Comparison of ENCODE assay signal across 23 cellular contexts in the genomic region with DNA sequence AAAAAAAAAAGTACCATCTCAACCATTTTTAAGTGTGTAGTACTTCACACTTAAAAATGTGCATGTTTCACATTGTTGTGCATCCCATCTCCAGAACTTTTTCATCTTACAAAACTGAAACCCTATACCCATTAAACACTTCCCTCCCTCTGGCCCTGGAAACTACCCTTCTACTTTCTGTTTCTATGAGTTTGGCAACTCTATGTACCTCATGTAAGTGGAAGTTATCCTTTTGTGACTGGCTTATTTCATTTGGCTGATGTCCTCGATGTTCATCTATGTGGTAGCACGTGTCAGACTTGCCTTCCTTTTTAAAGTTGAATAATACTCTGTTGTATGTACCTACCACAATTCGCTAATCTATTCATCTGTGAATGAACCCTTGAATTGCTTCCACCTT. TPM values are rescaled to one million over a fixed set of nuclear protein-coding genes. Genes with fewer than 3 reads are reported as not detected.
DNase-seq lines count a peak whose midpoint lies in the region; ATAC-seq and TF ChIP-seq lines count a peak whose summit lies in the region.
"Had no signal": no experiment of that assay in that cellular context is flagged by ENCODE, and none has a peak within 500 bp of the region (broad histone marks: within the 10 kb centered on the region; RNA-seq: fewer than 3 reads in every experiment).

No MANE protein-coding gene starts in this region.

- DNase-seq in M059J (ENCODE audit: low read depth) (peak; percentile 35), ascending aorta (ENCODE audit: low spot score in 2 of 2) (no peak), osteocyte (ENCODE audit: extremely low spot score, unreplicated experiment) (no peak), epidermal melanocyte (ENCODE audit: insufficient read length, low spot score) (no peak), chondrocyte (ENCODE audit: low spot score) (no peak), GM23248 (no peak)
- DNase-seq: activated CD4-positive, CD25-positive, alpha-beta regulatory T cell; activated naive CD8-positive, alpha-beta T cell treated with anti-CD3 and anti-CD28 coated beads, Interleukin-2, amount 50 U/mL, for 24 hours; effector CD4-positive, alpha-beta T cell; HFFc6; Kasumi-1; naive thymus-derived CD8-positive, alpha-beta T cell; NCI-H1694; NCI-H345; SHP77 treated with DMSO at 0.1 percent for 48 hours; T-helper 2 cell had no signal

- H3K27ac Mint-ChIP-seq in osteocyte (ENCODE audit: unreplicated experiment) (peak overlapping the region; percentile 65), chondrocyte (ENCODE audit: unreplicated experiment) (no peak overlapping the region)
- H3K27ac Mint-ChIP-seq: activated naive CD8-positive, alpha-beta T cell treated with anti-CD3 and anti-CD28 coated beads, Interleukin-2, amount 50 U/mL, for 24 hours; activated T-helper 2 cell treated with anti-CD3 and anti-CD28 coated beads, Interferon-gamma antibody, Interleukin-2, Interleukin-4, amounts not matched to agents 10 μg/mL and 5 μg/mL and 100 μg/mL, durations not matched to agents 14 hours and 24 hours and 36 hours; naive thymus-derived CD8-positive, alpha-beta T cell had no signal

- H3K27ac ChIP-seq in ascending aorta (peak overlapping the region; percentile 29 to 32), GM23248 (no peak overlapping the region)
- H3K27ac ChIP-seq: cardiac muscle cell, parathyroid adenoma had no signal

- H3K4me3 Mint-ChIP-seq in osteocyte (ENCODE audit: unreplicated experiment) (no peak overlapping the region), chondrocyte (ENCODE audit: unreplicated experiment) (no peak overlapping the region)
- H3K4me3 Mint-ChIP-seq: activated naive CD8-positive, alpha-beta T cell treated with anti-CD3 and anti-CD28 coated beads, Interleukin-2, amount 50 U/mL, for 24 hours; HFFc6; naive thymus-derived CD8-positive, alpha-beta T cell had no signal

- H3K9me3 Mint-ChIP-seq in osteocyte (ENCODE audit: unreplicated experiment) (no peaks in the 10 kb centered on the region), chondrocyte (ENCODE audit: low read depth) (no peaks in the 10 kb centered on the region)
- H3K9me3 Mint-ChIP-seq: activated naive CD8-positive, alpha-beta T cell treated with anti-CD3 and anti-CD28 coated beads, Interleukin-2, amount 50 U/mL, for 24 hours; activated T-helper 2 cell treated with anti-CD3 and anti-CD28 coated beads, Interferon-gamma antibody, Interleukin-2, Interleukin-4, amounts not matched to agents 10 μg/mL and 5 μg/mL and 100 μg/mL, durations not matched to agents 14 hours and 24 hours and 36 hours; HFFc6; naive thymus-derived CD8-positive, alpha-beta T cell had no signal

- no peak overlapping the region for H3K4me2 ChIP-seq in GM23248 (ENCODE audit: unreplicated experiment)

- in situ Hi-C loops in GM23248 (cut with MboI), result no loop called here

- 62 to 64% methylated on average over 3 of the region's 3 CpGs for WGBS in GM23248 (ENCODE audit: low coverage in 1 of 2, low lambda C conversion rate in 2 of 2, missing lambda C conversion rate in 2 of 2), 2 experiments

- H3K4me1 Mint-ChIP-seq in osteocyte (ENCODE audit: unreplicated experiment) (peaks cover 64% of the 10 kb centered on the region), chondrocyte (ENCODE audit: low read depth) (peaks cover 51% of the 10 kb centered on the region)

- no peaks in the 10 kb centered on the region for H3K27me3 ChIP-seq in ascending aorta
- H3K27me3 ChIP-seq in GM23248 (replicated peaks; ENCODE audit: insufficient read depth), result no peaks in the 10 kb centered on the region

- H3K9ac ChIP-seq in GM23248, result no peak overlapping the region
- H3K9ac ChIP-seq: parathyroid adenoma had no signal

- peaks cover 5% of the 10 kb centered on the region; the same call in 1 of the 2 replicates for H3F3A ChIP-seq in GM23248 (ENCODE audit: insufficient read depth)

- H3K4me1 ChIP-seq in ascending aorta (peaks cover 8 to 26% of the 10 kb centered on the region in 2 donors), GM23248 (ENCODE audit: insufficient read depth) (peaks cover 12% of the 10 kb centered on the region; the same call in 1 of the 2 replicates)
- H3K4me1 ChIP-seq: parathyroid adenoma had no signal

- H4K20me1 ChIP-seq in GM23248 (ENCODE audit: insufficient read depth), result no peaks in the 10 kb centered on the region

- H3K4me3 ChIP-seq in ascending aorta (no peak overlapping the region), GM23248 (no peak overlapping the region)
- H3K4me3 ChIP-seq: cardiac muscle cell, thoracic aorta had no signal

- H3K9me3 ChIP-seq in ascending aorta, result no peaks in the 10 kb centered on the region
- no peaks in the 10 kb centered on the region for H3K9me3 ChIP-seq in GM23248 (ENCODE audit: low read depth)
- H3K9me3 ChIP-seq: thoracic aorta had no signal

- ATAC-seq in GM18502 (IDR thresholded peaks at IDR 0.05; ENCODE audit: poor library complexity, unreplicated experiment), result peak; percentile 38
- no peak for ATAC-seq in GM21529 (IDR thresholded peaks at IDR 0.05; ENCODE audit: unreplicated experiment)
- ATAC-seq: activated naive CD8-positive, alpha-beta T cell treated with anti-CD3 and anti-CD28 coated beads, Interleukin-2, amount 50 U/mL, for 24 hours; naive thymus-derived CD8-positive, alpha-beta T cell had no signal

- H3K27me3 Mint-ChIP-seq in osteocyte (ENCODE audit: unreplicated experiment), result no peaks in the 10 kb centered on the region
- no peaks in the 10 kb centered on the region for H3K27me3 Mint-ChIP-seq in chondrocyte (ENCODE audit: low read depth)
- H3K27me3 Mint-ChIP-seq: activated naive CD8-positive, alpha-beta T cell treated with anti-CD3 and anti-CD28 coated beads, Interleukin-2, amount 50 U/mL, for 24 hours had no signal

- no peaks in the 10 kb centered on the region for H3K9me2 ChIP-seq in GM23248 (ENCODE audit: insufficient read depth)

- TF ChIP-seq CTCF in ascending aorta (IDR thresholded peaks at IDR 0.05) (no peak), osteocyte (IDR thresholded peaks at IDR 0.05) (no peak), chondrocyte (IDR thresholded peaks at IDR 0.05) (no peak)

- peaks cover 65% of the 10 kb centered on the region for H3K79me2 ChIP-seq in GM23248 (ENCODE audit: insufficient read depth)
- H3K79me2 ChIP-seq: parathyroid adenoma had no signal

- H3K36me3 Mint-ChIP-seq in osteocyte (ENCODE audit: unreplicated experiment) (no peaks in the 10 kb centered on the region), chondrocyte (ENCODE audit: low read depth) (no peaks in the 10 kb centered on the region)
- H3K36me3 Mint-ChIP-seq: naive thymus-derived CD8-positive, alpha-beta T cell had no signal

- H3K36me3 ChIP-seq in ascending aorta (no peaks in the 10 kb centered on the region), GM23248 (ENCODE audit: low read depth) (no peaks in the 10 kb centered on the region)
- H3K36me3 ChIP-seq: cardiac muscle cell, thoracic aorta had no signal

- intact Hi-C loops in ascending aorta (cut with DNase I), result no loop called here

- no peak overlapping the region for H2AFZ ChIP-seq in GM23248
- H2AFZ ChIP-seq: parathyroid adenoma had no signal

RNA-seq across cellular contexts. Expression of gene KCNMA1, which starts 12.2 kb away (rescaled TPM):
- 16.1 and 23.3 TPM in 2 replicates for total RNA-seq in M059J (2014; rRNA removed; shearing (Covaris generic))
- 28.6 TPM for total RNA-seq in ascending aorta
- 95.5 and 98.1 TPM in 2 replicates for total RNA-seq in osteocyte
- total RNA-seq in chondrocyte, result 76.1 to 87.6 TPM (median 86.7 TPM) in 3 replicates
- total RNA-seq in GM23248 (2014; rRNA removed; shearing (Covaris generic)), result 14.2 and 18.6 TPM in 2 replicates
- 24.8 and 25.1 TPM in 2 replicates for polyA plus RNA-seq in GM23248 (2016; fragmentation: Nextera tagmentation; extraction: Ambion mirVana)
- total RNA-seq: lung microvascular endothelial cell; naive thymus-derived CD8-positive, alpha-beta T cell had no signal
- polyA plus RNA-seq: naive thymus-derived CD8-positive, alpha-beta T cell had no signal
